In the genomic region with DNA sequence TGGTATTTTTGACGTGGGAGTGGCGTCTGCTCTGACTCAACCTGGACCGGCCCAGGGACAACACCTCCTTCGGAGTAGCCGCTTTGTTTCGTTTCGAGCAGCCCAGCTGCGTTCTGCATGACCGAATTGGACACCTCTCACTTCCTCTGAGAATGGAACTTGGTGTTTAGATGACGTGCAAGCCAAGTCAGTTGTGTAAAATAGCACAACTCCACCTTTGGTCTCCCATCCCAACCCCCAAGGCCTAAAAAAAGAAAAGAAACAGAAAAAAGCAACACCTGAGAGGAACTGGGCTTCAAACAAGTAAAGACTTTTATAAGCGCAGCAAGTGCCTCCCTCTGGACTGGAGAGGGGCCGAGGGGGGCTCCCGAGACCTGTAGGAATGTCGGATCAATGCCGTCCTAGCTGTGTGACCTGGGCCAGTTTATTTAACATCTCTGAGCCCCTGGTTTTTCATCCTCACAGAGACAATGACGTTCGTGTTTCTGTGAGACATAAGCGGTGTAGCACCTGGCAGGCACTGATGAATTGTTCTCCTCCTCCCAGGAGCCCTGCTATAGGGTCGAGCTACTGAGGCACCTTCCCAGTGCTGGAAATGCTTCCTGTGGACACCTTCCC, we compare ENCODE assay signal across 8 cellular contexts. TPM values are rescaled to one million over a fixed set of nuclear protein-coding genes. Genes with fewer than 3 reads are reported as not detected.
A peak's percentile ranks its signal among the peaks of the same experiment; 100 is the strongest.
DNase-seq lines count a peak whose midpoint lies in the region; ATAC-seq and TF ChIP-seq lines count a peak whose summit lies in the region.

No MANE protein-coding gene starts in this region.

- peaks cover 8% of the 10 kb centered on the region for H3K27me3 Mint-ChIP-seq in mesothelial cell of epicardium (ENCODE audit: low read depth)

- peaks cover under 1% of the 10 kb centered on the region for H3K9me3 Mint-ChIP-seq in mesothelial cell of epicardium

- TF ChIP-seq CTCF in hepatocyte (IDR thresholded peaks at IDR 0.05; ENCODE audit: poor library complexity) = no peak
- TF ChIP-seq CTCF in mesothelial cell of epicardium (IDR thresholded peaks at IDR 0.05; ENCODE audit: unreplicated experiment) = no peak
- TF ChIP-seq CTCF in A673 (conservative IDR thresholded peaks at IDR 0.05; ENCODE audit: low read depth, low read length) = no peak

- intact Hi-C loops in A673 (cut with micrococcal nuclease; ENCODE audit: unreplicated experiment) = no loop called here

- H3K4me1 ChIP-seq in hepatocyte (ENCODE audit: insufficient read depth) (no peaks in the 10 kb centered on the region), A673 (ENCODE audit: insufficient read depth, low read length, poor library complexity, severe bottlenecking) (peaks cover 12% of the 10 kb centered on the region)

- no peaks in the 10 kb centered on the region for H3K9me3 ChIP-seq in hepatocyte (ENCODE audit: low read depth)
- no peaks in the 10 kb centered on the region for H3K9me3 ChIP-seq in A673 (ENCODE audit: low read depth, low read length, poor library complexity, severe bottlenecking)

- peak overlapping the region; percentile 23 for H3K27ac ChIP-seq in hepatocyte
- no peak overlapping the region for H3K27ac ChIP-seq in A673 (ENCODE audit: low read depth, low read length, poor library complexity, severe bottlenecking)

- ATAC-seq in GM21390 (IDR thresholded peaks at IDR 0.05; ENCODE audit: unreplicated experiment) = peak; percentile 76

- H3K27ac Mint-ChIP-seq in mesothelial cell of epicardium = no peak overlapping the region

- CTCF ChIA-PET in A673 (lab: Charles Lee) = no interaction called here

- H3K4me1 Mint-ChIP-seq in mesothelial cell of epicardium = peaks cover 39% of the 10 kb centered on the region

- H4K20me1 ChIP-seq in hepatocyte (ENCODE audit: insufficient read depth, poor library complexity, severe bottlenecking) = no peaks in the 10 kb centered on the region

- BruUV-seq in A673 (replicated peaks; lab: Mats Ljungman, UMichigan) = no TSS peak

- H3K4me3 ChIP-seq in hepatocyte = no peak overlapping the region
- no peak overlapping the region for H3K4me3 ChIP-seq in A673 (ENCODE audit: low read depth, low read length, poor library complexity, severe bottlenecking)

- H3K36me3 Mint-ChIP-seq in mesothelial cell of epicardium = no peaks in the 10 kb centered on the region

- H3K36me3 ChIP-seq in hepatocyte (replicated peaks; ENCODE audit: insufficient read depth, low read depth) (no peaks in the 10 kb centered on the region), A673 (ENCODE audit: insufficient read depth, low read length, poor library complexity, severe bottlenecking) (no peaks in the 10 kb centered on the region)

- DNase-seq in DMS153 treated with DMSO at 0.1 percent for 48 hours (lab: John Stamatoyannopoulos, UW; ENCODE audit: unreplicated experiment) = peak; percentile 6
- peak; percentile 90 for DNase-seq in HT1080 (ENCODE audit: low read depth)
- DNase-seq in activated T-cell treated with anti-CD3 and anti-CD28 coated beads for 4 hours = peak; percentile 37
- DNase-seq in hepatocyte (ENCODE audit: low spot score) = no peak
- peak; percentile 44 for DNase-seq in stimulated activated CD8-positive, alpha-beta memory T cell treated with anti-CD3 and anti-CD28 coated beads, Interleukin-4, amount 100 ng/mL, for 24 hours (ENCODE audit: low read depth)
- DNase-seq in mesothelial cell of epicardium (ENCODE audit: low spot score in 2 of 2, unreplicated experiment in 2 of 2) = no peak
- DNase-seq in A673 (ENCODE audit: low spot score) = no peak

- no peak overlapping the region for H3K4me2 ChIP-seq in hepatocyte

- 83% methylated on average over 19 of the region's 19 CpGs for WGBS in hepatocyte (ENCODE audit: low lambda C conversion rate, missing lambda C conversion rate)

- POLR2A ChIA-PET in A673 (lab: Charles Lee; ENCODE audit: low non-redundant PET) = no interaction called here

- H3K4me3 Mint-ChIP-seq in mesothelial cell of epicardium = no peak overlapping the region

- no peaks in the 10 kb centered on the region for H3K79me2 ChIP-seq in hepatocyte

- no peak overlapping the region for H2AFZ ChIP-seq in hepatocyte

- no peaks in the 10 kb centered on the region for H3K9me2 ChIP-seq in hepatocyte (replicated peaks; ENCODE audit: insufficient read depth)

- H3K27me3 ChIP-seq in hepatocyte (no peaks in the 10 kb centered on the region), A673 (replicated peaks; ENCODE audit: insufficient read depth, low read depth, low read length, poor library complexity) (no peaks in the 10 kb centered on the region)

RNA-seq across cellular contexts. Expression of gene SMNDC1, which starts 52.0 kb away (rescaled TPM):
- total RNA-seq in HT1080 (2014; rRNA removed; shearing (Covaris generic)) = 7.0 and 8.6 TPM in 2 replicates
- polyA plus RNA-seq in HT1080 (2015; cell fraction: cytosol; rRNA removed) = 29.2 and 32.0 TPM in 2 replicates
- polyA plus RNA-seq in HT1080 (2015; cell fraction: nucleus; rRNA removed) = 33.8 and 35.8 TPM in 2 replicates
- total RNA-seq in hepatocyte (13.6 and 17.4 TPM in 2 replicates), mesothelial cell of epicardium (38.5 to 41.4 TPM (median 39.6 TPM) in 3 replicates), A673 (2021) (53.1 and 57.8 TPM in 2 replicates)
- 14.3 and 19.1 TPM in 2 replicates for polyA plus RNA-seq in hepatocyte

Comparison
In these comparisons a context has a peak if more than half of its experiments do, and no peak if none do; other contexts are left out.
1. DNase-seq: peak in DMS153 treated with DMSO at 0.1 percent for 48 hours (single experiment), HT1080 (single experiment), activated T-cell treated with anti-CD3 and anti-CD28 coated beads for 4 hours (single experiment) and stimulated activated CD8-positive, alpha-beta memory T cell treated with anti-CD3 and anti-CD28 coated beads, Interleukin-4, amount 100 ng/mL, for 24 hours (single experiment); none in hepatocyte (single experiment), mesothelial cell of epicardium (0 of 2) and A673 (single experiment).